Comparison of ENCODE assay signal across 1 cellular context in the genomic region with DNA sequence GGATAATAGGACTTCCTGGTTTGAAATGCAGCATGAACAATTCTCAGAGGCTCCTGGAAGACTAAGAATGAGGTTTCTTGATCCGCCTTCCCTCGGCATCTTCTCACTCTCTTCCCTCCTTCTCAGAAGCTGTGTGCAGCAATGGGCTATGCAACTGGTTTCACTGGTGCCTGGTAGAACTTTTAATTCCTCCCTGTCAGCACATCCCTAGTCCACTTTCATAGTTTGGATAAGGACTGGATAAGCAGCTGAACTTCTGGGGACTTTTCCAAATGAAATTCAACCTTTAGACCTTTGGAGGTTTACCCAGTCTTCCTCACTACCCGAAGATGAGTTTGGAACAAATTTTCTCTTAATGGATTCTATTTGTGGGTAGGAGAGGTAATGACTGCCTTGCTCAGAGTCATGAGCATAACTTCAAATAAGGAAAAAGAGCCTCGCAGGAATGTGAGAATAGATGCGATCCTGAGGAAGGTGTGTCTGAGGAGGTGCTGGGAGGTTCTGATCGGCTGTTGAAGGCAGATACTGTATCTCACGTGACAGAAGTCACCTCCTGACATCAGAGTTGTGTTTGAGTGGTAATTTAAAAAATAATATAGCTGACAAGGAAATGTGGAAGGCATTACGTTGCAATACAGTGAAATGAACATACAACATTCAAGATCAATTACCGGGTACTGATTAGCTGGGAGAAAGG.
A peak's percentile ranks its signal among the peaks of the same experiment; 100 is the strongest.
TF ChIP-seq lines count a peak whose summit lies in the region.

No MANE protein-coding gene starts in this region.

TF ChIP-seq in K562, 482 proteins besides CTCF, POLR2A, EP300 and RAD21 (continued from another document):
- no peak for TF ChIP-seq ZNF57 (CRISPR knock-in tag; IDR thresholded peaks at IDR 0.05)
- TF ChIP-seq BHLHE40 (IDR thresholded peaks at IDR 0.05; ENCODE audit: low read length) = peak; percentile 81
- TF ChIP-seq, protein P1, sequence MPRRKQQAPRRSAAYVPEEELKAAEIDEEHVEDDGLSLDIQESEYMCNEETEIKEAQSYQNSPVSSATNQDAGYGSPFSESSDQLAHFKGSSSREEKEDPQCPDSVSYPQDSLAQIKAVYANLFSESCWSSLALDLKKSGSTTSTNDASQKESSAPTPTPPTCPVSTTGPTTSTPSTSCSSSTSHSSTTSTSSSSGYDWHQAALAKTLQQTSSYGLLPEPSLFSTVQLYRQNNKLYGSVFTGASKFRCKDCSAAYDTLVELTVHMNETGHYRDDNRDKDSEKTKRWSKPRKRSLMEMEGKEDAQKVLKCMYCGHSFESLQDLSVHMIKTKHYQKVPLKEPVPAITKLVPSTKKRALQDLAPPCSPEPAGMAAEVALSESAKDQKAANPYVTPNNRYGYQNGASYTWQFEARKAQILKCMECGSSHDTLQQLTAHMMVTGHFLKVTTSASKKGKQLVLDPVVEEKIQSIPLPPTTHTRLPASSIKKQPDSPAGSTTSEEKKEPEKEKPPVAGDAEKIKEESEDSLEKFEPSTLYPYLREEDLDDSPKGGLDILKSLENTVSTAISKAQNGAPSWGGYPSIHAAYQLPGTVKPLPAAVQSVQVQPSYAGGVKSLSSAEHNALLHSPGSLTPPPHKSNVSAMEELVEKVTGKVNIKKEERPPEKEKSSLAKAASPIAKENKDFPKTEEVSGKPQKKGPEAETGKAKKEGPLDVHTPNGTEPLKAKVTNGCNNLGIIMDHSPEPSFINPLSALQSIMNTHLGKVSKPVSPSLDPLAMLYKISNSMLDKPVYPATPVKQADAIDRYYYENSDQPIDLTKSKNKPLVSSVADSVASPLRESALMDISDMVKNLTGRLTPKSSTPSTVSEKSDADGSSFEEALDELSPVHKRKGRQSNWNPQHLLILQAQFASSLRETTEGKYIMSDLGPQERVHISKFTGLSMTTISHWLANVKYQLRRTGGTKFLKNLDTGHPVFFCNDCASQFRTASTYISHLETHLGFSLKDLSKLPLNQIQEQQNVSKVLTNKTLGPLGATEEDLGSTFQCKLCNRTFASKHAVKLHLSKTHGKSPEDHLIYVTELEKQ (CRISPR knock-in tag; IDR thresholded peaks at IDR 0.05) = no peak
- TF ChIP-seq TOE1 (IDR thresholded peaks at IDR 0.05; ENCODE audit: borderline replicate concordance) = peak; percentile 45; the same call in 1 of the 2 replicates
- no peak for TF ChIP-seq TOE1 (CRISPR knock-in tag; IDR thresholded peaks at IDR 0.05; ENCODE audit: borderline replicate concordance, low read depth)
- peak; percentile 26; the same call in 1 of the 2 replicates for TF ChIP-seq FOXM1 (IDR thresholded peaks at IDR 0.05; ENCODE audit: low read depth)
- TF ChIP-seq FOXM1 (CRISPR knock-in tag; IDR thresholded peaks at IDR 0.05; ENCODE audit: low read depth) = no peak
- no peak for TF ChIP-seq CTBP1 (IDR thresholded peaks at IDR 0.05; ENCODE audit: borderline replicate concordance)
- TF ChIP-seq ZNF274 (IDR thresholded peaks at IDR 0.05; ENCODE audit: borderline replicate concordance, low read depth, low read length) = no peak
- no peak for TF ChIP-seq CREB5 (CRISPR knock-in tag; IDR thresholded peaks at IDR 0.05)
- TF ChIP-seq ARID1B (IDR thresholded peaks at IDR 0.05) = peak; percentile 63
- no peak for TF ChIP-seq MTA2 (IDR thresholded peaks at IDR 0.05; ENCODE audit: low read depth)
- no peak for TF ChIP-seq PHF21A (IDR thresholded peaks at IDR 0.05; ENCODE audit: borderline replicate concordance, low read depth)
- 0 out of 2 replicates have a peak, but pooled peaks have one; percentile 26 for TF ChIP-seq LEF1 (IDR thresholded peaks at IDR 0.05)
- TF ChIP-seq DPF2 (IDR thresholded peaks at IDR 0.05) = peak; percentile 51
- TF ChIP-seq TEAD4 (IDR thresholded peaks at IDR 0.05; ENCODE audit: low read length) = peak; percentile 78
- TF ChIP-seq TEAD4 (CRISPR knock-in tag; IDR thresholded peaks at IDR 0.05; ENCODE audit: borderline replicate concordance) = no peak
- peak; percentile 58 for TF ChIP-seq CBFA2T2 (conservative IDR thresholded peaks at IDR 0.05)
- TF ChIP-seq NCOA1 (IDR thresholded peaks at IDR 0.05; ENCODE audit: low read depth) = peak; percentile 29; the same call in 1 of the 2 replicates
- TF ChIP-seq, protein P2, sequence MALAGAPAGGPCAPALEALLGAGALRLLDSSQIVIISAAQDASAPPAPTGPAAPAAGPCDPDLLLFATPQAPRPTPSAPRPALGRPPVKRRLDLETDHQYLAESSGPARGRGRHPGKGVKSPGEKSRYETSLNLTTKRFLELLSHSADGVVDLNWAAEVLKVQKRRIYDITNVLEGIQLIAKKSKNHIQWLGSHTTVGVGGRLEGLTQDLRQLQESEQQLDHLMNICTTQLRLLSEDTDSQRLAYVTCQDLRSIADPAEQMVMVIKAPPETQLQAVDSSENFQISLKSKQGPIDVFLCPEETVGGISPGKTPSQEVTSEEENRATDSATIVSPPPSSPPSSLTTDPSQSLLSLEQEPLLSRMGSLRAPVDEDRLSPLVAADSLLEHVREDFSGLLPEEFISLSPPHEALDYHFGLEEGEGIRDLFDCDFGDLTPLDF (CRISPR knock-in tag; IDR thresholded peaks at IDR 0.05) = no peak
- peak; percentile 68 for TF ChIP-seq TAL1 (IDR thresholded peaks at IDR 0.05)
- TF ChIP-seq STAT5A (IDR thresholded peaks at IDR 0.05; ENCODE audit: borderline replicate concordance, low read length) = 0 out of 2 replicates have a peak, but pooled peaks have one; percentile 42
- no peak for TF ChIP-seq ESRRA (IDR thresholded peaks at IDR 0.05; ENCODE audit: borderline replicate concordance, low read depth)
